In genomic region chr16:48385272-48385953, GRCh38 we compare ENCODE assay signal across 8 cellular contexts. TPM values are rescaled to one million over a fixed set of nuclear protein-coding genes. Genes with fewer than 3 reads are reported as not detected.
A peak's percentile ranks its signal among the peaks of the same experiment; 100 is the strongest.
DNase-seq lines count a peak whose midpoint lies in the region; ATAC-seq and TF ChIP-seq lines count a peak whose summit lies in the region.

TSS of gene SIAH1 (minus strand) at chr16:48385413. CDS start at chr16:48362428, 22,985 bp downstream.

- H3K27me3 Mint-ChIP-seq in T-cell (no peaks in the 10 kb centered on the region), progenitor cell of endocrine pancreas (no peaks in the 10 kb centered on the region)

- TF ChIP-seq CTCF in heart right ventricle (IDR thresholded peaks at IDR 0.05) = peak in 2 of 9 donors; percentile 7
- no peak for TF ChIP-seq CTCF in progenitor cell of endocrine pancreas (IDR thresholded peaks at IDR 0.05; ENCODE audit: unreplicated experiment)
- no peak for TF ChIP-seq CTCF in upper lobe of right lung (IDR thresholded peaks at IDR 0.05)

- H3K27me3 ChIP-seq in H7 (ENCODE audit: control insufficient read depth, insufficient read depth, low read length) (no peaks in the 10 kb centered on the region), MG63 (no peaks in the 10 kb centered on the region), adipocyte (replicated peaks; ENCODE audit: control insufficient read depth, insufficient read depth, low read length) (no peaks in the 10 kb centered on the region), heart right ventricle (no peaks in the 10 kb centered on the region), upper lobe of right lung (no peaks in the 10 kb centered on the region)

- intact Hi-C loops in heart right ventricle (cut with DNase I) = loop anchor here in 6 of 10 donors (2.0 to 10.0 kb wide), 8 partner anchors 19 to 232 kb away; partner anchors contain the start of genes N4BP1 (in 3 of the 6), ABCC11 (in 1 of the 6) and LONP2 (in 1 of the 6)
- intact Hi-C loops in upper lobe of right lung (cut with DNase I) = no loop called here

- peak within 1 kb of the TSS; percentile 97 for H3K9ac ChIP-seq in adipocyte (ENCODE audit: low read length)

- peaks cover 23 to 35% (median 28%) of the 10 kb centered on the region in 3 donors for H3K4me1 Mint-ChIP-seq in T-cell
- H3K4me1 Mint-ChIP-seq in progenitor cell of endocrine pancreas (ENCODE audit: low read depth) = peaks cover 9% of the 10 kb centered on the region

- H3K9me3 Mint-ChIP-seq in T-cell = no peaks in the 10 kb centered on the region
- peaks cover 3% of the 10 kb centered on the region for H3K9me3 Mint-ChIP-seq in progenitor cell of endocrine pancreas (ENCODE audit: low read depth)

- CTCF ChIA-PET in T-cell (lab: Charles Lee) = interaction anchor here (0.6 to 2.8 kb wide), 6 partner anchors 19 to 249 kb away, joined by 3 to 8 read pairs (median 5); no protein-coding TSS in a partner anchor

- H3K36me3 ChIP-seq in H7 (replicated peaks; ENCODE audit: control insufficient read depth, insufficient read depth, low read length) (no peaks in the 10 kb centered on the region), MG63 (no peaks in the 10 kb centered on the region), adipocyte (ENCODE audit: control insufficient read depth, insufficient read depth, low read length, severe bottlenecking) (no peaks in the 10 kb centered on the region), heart right ventricle (no peaks in the 10 kb centered on the region), upper lobe of right lung (no peaks in the 10 kb centered on the region)

- H3K9me3 ChIP-seq in MG63 = no peaks in the 10 kb centered on the region
- no peaks in the 10 kb centered on the region for H3K9me3 ChIP-seq in adipocyte (ENCODE audit: control insufficient read depth, low read length)
- no peaks in the 10 kb centered on the region for H3K9me3 ChIP-seq in heart right ventricle
- no peaks in the 10 kb centered on the region for H3K9me3 ChIP-seq in upper lobe of right lung

- 0 to 1% methylated on average over 53 to 96 of the region's 96 CpGs for WGBS in heart right ventricle, 2 donors

- H3K27ac ChIP-seq in heart right ventricle (peak within 1 kb of the TSS; percentile 96 to 100 (median 99)), upper lobe of right lung (peak within 1 kb of the TSS; percentile 98)

- peak; percentile 81 to 90 (median 83) for ATAC-seq in T-cell (replicated peaks in 1 of 4)
- ATAC-seq in heart right ventricle = peak; percentile 86 to 95 (median 94)
- ATAC-seq in upper lobe of right lung = peak; percentile 95

- H3K4me3 Mint-ChIP-seq in T-cell (peak within 1 kb of the TSS; percentile 90 to 95 (median 92)), progenitor cell of endocrine pancreas (ENCODE audit: low read depth) (peak within 1 kb of the TSS; percentile 97)

- DNase-seq in H7 (peak; percentile 97), MG63 (peak; percentile 76), T-cell (peak; percentile 72 to 90 (median 83)), adipocyte (ENCODE audit: low read depth) (peak; percentile 96), heart right ventricle (peak; percentile 85 to 90), progenitor cell of endocrine pancreas (ENCODE audit: low spot score, unreplicated experiment) (peak; percentile 92), upper lobe of right lung (peak; percentile 92)

- no peaks in the 10 kb centered on the region for H3K36me3 Mint-ChIP-seq in T-cell
- H3K36me3 Mint-ChIP-seq in progenitor cell of endocrine pancreas (ENCODE audit: insufficient read depth) = peaks cover 3% of the 10 kb centered on the region

- H3K27ac Mint-ChIP-seq in T-cell (peak within 1 kb of the TSS; percentile 77 to 92), progenitor cell of endocrine pancreas (peak within 1 kb of the TSS; percentile 100)

- H3K4me3 ChIP-seq in GM08714 (ENCODE audit: low read length) (peak within 1 kb of the TSS; percentile 100), H7 (ENCODE audit: insufficient read depth, low read depth, low read length) (peak within 1 kb of the TSS; percentile 76), MG63 (peak within 1 kb of the TSS; percentile 68), adipocyte (ENCODE audit: low read length) (peak within 1 kb of the TSS; percentile 94), heart right ventricle (peak within 1 kb of the TSS; percentile 77 to 100 (median 95)), upper lobe of right lung (peak within 1 kb of the TSS; percentile 88)

- H3K4me1 ChIP-seq in adipocyte (ENCODE audit: control insufficient read depth, insufficient read depth, low read length) (peaks cover 34% of the 10 kb centered on the region), heart right ventricle (peaks cover 4 to 47% (median 37%) of the 10 kb centered on the region in 9 donors), upper lobe of right lung (peaks cover 38% of the 10 kb centered on the region)

- POLR2A ChIA-PET in T-cell (lab: Charles Lee) = interaction anchor here (0.5 to 1.0 kb wide), 3 partner anchors 19 to 1595 kb away, joined by 3 to 6 read pairs (median 4); no protein-coding TSS in a partner anchor

RNA-seq across cellular contexts. Expression of gene SIAH1, which starts in this region (rescaled TPM):
- 36.8 and 37.5 TPM in 2 replicates for total RNA-seq in H7 (2014; rRNA removed; shearing (Covaris generic))
- total RNA-seq in MG63 (2014; rRNA removed; shearing (Covaris generic); ENCODE audit: low replicate concordance) = 7.7 and 8.6 TPM in 2 replicates
- 10 to 100 TPM; 13.8 to 41.1 (median 15.0) TPM for total RNA-seq in T-cell
- total RNA-seq in heart right ventricle = 10 to 100 TPM; 12.2 to 17.2 (median 14.5) TPM
- 10 to 100 TPM; 10.1 to 11.1 TPM for polyA plus RNA-seq in heart right ventricle
- total RNA-seq in progenitor cell of endocrine pancreas = 38.3 and 40.5 TPM in 2 replicates
- 24.8 TPM for total RNA-seq in upper lobe of right lung

Comparison
In these comparisons a context has a peak if more than half of its experiments do, and no peak if none do; other contexts are left out.
1. Peak in every context shown above with its lines: DNase-seq, ATAC-seq, H3K4me3 ChIP-seq and H3K27ac ChIP-seq.